ENCODE assay signal across 17 cellular contexts in the genomic region with DNA sequence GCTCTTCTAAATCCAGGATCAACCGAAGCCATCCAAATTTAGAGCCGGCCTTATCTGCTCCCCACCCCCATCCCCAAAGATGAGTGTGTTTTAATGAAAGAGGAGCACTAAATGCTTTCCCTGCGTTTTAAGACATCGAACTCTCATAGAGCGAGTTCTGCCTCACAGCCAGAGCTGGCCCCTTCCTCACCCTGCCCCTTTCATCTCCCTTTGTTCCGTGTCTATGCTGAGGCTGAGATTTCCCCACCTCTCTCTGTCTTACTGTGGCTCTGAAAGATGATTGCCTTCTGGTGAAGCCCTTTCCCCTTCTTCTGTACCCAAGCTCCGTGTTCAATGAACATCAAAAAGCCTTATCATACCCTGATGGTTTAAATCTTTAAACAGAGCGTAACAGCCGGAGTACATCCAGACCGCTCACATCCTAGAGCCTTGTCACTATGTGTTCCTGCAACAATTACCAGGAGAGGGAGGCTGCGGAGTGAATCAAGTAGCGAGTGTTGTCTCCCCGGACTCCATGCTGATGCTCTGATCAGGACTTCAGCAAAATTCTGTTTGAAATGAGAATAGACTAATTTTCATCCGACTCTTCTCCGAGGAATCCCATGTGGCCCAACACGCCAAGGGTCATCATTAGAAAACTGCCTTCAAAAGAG.
"Had no signal": no experiment of that assay in that cellular context is flagged by ENCODE, and none has a peak within 500 bp of the region (broad histone marks: within the 10 kb centered on the region; RNA-seq: fewer than 3 reads in every experiment).

No MANE protein-coding gene starts in this region.

- H3K36me3 ChIP-seq: esophagus squamous epithelium, gastroesophageal sphincter, right atrium auricular region, sigmoid colon had no signal

- H3K27ac ChIP-seq: coronary artery, esophagus squamous epithelium, gastroesophageal sphincter, right atrium auricular region, sigmoid colon, skin epidermis had no signal

- H3K9me3 Mint-ChIP-seq: effector memory CD8-positive, alpha-beta T cell had no signal

- H3K27ac Mint-ChIP-seq: effector memory CD8-positive, alpha-beta T cell; naive thymus-derived CD4-positive, alpha-beta T cell; nephron progenitor cell had no signal

- H3K4me3 ChIP-seq: coronary artery, esophagus squamous epithelium, gastroesophageal sphincter, right atrium auricular region, sigmoid colon, skin epidermis had no signal

- H3K4me1 Mint-ChIP-seq: naive thymus-derived CD4-positive, alpha-beta T cell had no signal

- H3K4me1 ChIP-seq: esophagus squamous epithelium, gastroesophageal sphincter, right atrium auricular region, sigmoid colon had no signal

- DNase-seq: caudate nucleus; effector memory CD8-positive, alpha-beta T cell; esophagus squamous epithelium; left colon; mesendoderm; naive thymus-derived CD4-positive, alpha-beta T cell; nephron progenitor cell; occipital lobe; sigmoid colon; stimulated activated CD4-positive, alpha-beta T cell treated with anti-CD3 and anti-CD28 coated beads, Interleukin-2, amount 100 ng/mL, for 24 hours; stimulated activated CD4-positive, alpha-beta T cell treated with anti-CD3 and anti-CD28 coated beads, Interleukin-4, amount 100 ng/mL, for 4 hours; stimulated activated naive CD4-positive, alpha-beta T cell; trophoblast cell had no signal

- H3K27me3 ChIP-seq: right atrium auricular region had no signal

- H3K9me3 ChIP-seq: esophagus squamous epithelium, gastroesophageal sphincter, right atrium auricular region, sigmoid colon had no signal

- H3K36me3 Mint-ChIP-seq: naive thymus-derived CD4-positive, alpha-beta T cell had no signal

- H3K4me3 Mint-ChIP-seq: effector memory CD8-positive, alpha-beta T cell; naive thymus-derived CD4-positive, alpha-beta T cell; nephron progenitor cell had no signal
